20 cellular contexts compared by ENCODE assay signal in the genomic region with DNA sequence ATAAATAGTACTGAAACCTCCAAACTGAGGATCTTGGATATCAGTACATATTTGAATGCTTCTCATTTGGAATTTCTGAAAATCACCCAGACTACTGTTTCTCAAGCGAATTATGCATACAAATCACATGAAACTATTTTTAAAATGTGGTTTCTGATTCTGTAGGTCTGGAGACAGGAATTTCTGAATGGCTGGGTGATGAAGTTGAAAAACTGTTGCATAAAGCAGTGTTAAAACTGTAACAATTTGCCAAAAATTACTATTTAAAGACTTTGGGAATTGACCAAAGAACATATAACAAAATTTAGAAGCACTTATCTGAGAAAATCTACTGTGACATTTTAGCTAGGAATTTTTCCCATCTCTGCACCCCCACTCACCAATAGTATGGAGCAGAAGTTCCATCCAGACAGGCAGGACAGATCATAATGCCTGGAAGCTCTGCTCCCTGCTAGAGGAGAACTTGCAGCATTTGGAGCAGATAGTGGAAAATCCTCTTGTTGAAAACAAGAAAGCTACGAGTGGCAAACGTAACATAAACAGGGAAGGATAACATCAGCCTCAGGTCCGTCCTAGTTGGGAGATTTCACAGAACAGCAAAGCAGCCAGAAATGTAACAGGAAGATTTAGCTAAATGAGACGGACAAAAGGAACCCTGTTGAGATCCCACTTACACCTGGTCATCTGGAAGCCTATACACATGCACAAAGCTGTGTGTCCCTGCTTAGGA.
A peak's percentile ranks its signal among the peaks of the same experiment; 100 is the strongest.
DNase-seq lines count a peak whose midpoint lies in the region; ATAC-seq, FAIRE-seq and TF ChIP-seq lines count a peak whose summit lies in the region.
"Had no signal": no experiment of that assay in that cellular context is flagged by ENCODE, and none has a peak within 500 bp of the region (broad histone marks: within the 10 kb centered on the region; RNA-seq: fewer than 3 reads in every experiment).

No MANE protein-coding gene starts in this region.

- CTCF ChIA-PET in H1 (lab: Charles Lee; ENCODE audit: partially characterized antibody): interaction anchor here (0.9 to 1.8 kb wide), 2 partner anchors 21 to 75 kb away, joined by 3 to 8 read pairs; no protein-coding TSS in a partner anchor

- H3K9me3 ChIP-seq in H1 (ENCODE audit: insufficient read depth in 2 of 2, low read depth in 1 of 2, low read length in 1 of 2) (0 out of 4 replicates have a peak, but pooled peaks cover 0 to 3% of the 10 kb centered on the region in 2 experiments), muscle layer of colon (ENCODE audit: low read length) (no peaks in the 10 kb centered on the region), stomach smooth muscle (ENCODE audit: control insufficient read depth in 2 of 2, low read length in 2 of 2) (no peaks in the 10 kb centered on the region), right lobe of liver (no peaks in the 10 kb centered on the region)

- no peak overlapping the region for H3K9ac ChIP-seq in H1 (replicated peaks in 1 of 4; ENCODE audit: extremely low read depth in 1 of 4, low read depth in 3 of 4, low read length in 3 of 4)
- no peak overlapping the region for H3K9ac ChIP-seq in muscle layer of colon (ENCODE audit: low read length)
- H3K9ac ChIP-seq in stomach smooth muscle (ENCODE audit: low read length in 2 of 2): peak overlapping the region; percentile 7 to 67
- H3K9ac ChIP-seq: BLaER1 had no signal

- H3K4me1 ChIP-seq in H1 (replicated peaks in 1 of 4; ENCODE audit: control insufficient read depth in 3 of 4, insufficient read depth in 4 of 4, low read length in 3 of 4) (no peaks in the 10 kb centered on the region), muscle layer of colon (ENCODE audit: insufficient read depth, low read length) (peaks cover 38% of the 10 kb centered on the region), stomach smooth muscle (ENCODE audit: control insufficient read depth, insufficient read depth, low read length) (peaks cover 22% of the 10 kb centered on the region), right lobe of liver (no peaks in the 10 kb centered on the region)
- H3K4me1 ChIP-seq: BLaER1 had no signal

- H3K56ac ChIP-seq in H1 (replicated peaks; ENCODE audit: insufficient read length, low read depth, low read length): no peak overlapping the region

- no peak overlapping the region for H3K27ac ChIP-seq in H1 (ENCODE audit: low read depth, low read length)
- H3K27ac ChIP-seq in muscle layer of colon (ENCODE audit: low read depth, low read length): peak overlapping the region; percentile 71
- peak overlapping the region; percentile 91 for H3K27ac ChIP-seq in stomach smooth muscle (ENCODE audit: low read length)
- no peak overlapping the region for H3K27ac ChIP-seq in right lobe of liver
- H3K27ac ChIP-seq: BLaER1 had no signal

- WGBS in H1 (ENCODE audit: extremely low coverage in 1 of 2, insufficient coverage in 1 of 2, insufficient read length in 1 of 2, insufficient replicate concordance in 2 of 2, low coverage in 1 of 2, low lambda C conversion rate in 2 of 2, missing lambda C conversion rate in 1 of 2), 2 experiments: 93% methylated on average over 5 of the region's 5 CpGs; no CpG with 5 or more reads in 1 of the 2 experiments
- WGBS in right lobe of liver (ENCODE audit: insufficient coverage, low coverage, low lambda C conversion rate, missing lambda C conversion rate): 41% methylated on average over 5 of the region's 5 CpGs

- H2AK5ac ChIP-seq in H1 (ENCODE audit: low read depth, low read length): no peak overlapping the region

- no peak for TF ChIP-seq RAD21 in H1 (IDR thresholded peaks at IDR 0.05 in 1 of 2, conservative IDR thresholded peaks at IDR 0.05 in 1 of 2; ENCODE audit: low read depth in 2 of 2, low read length in 2 of 2)

- H3K79me1 ChIP-seq in H1 (ENCODE audit: low read depth, low read length): no peaks in the 10 kb centered on the region

- TF ChIP-seq CTCF in H1 (IDR thresholded peaks at IDR 0.05; ENCODE audit: control extremely low read depth in 1 of 3, insufficient read depth in 1 of 3, low read depth in 1 of 3, low read length in 3 of 3) (no peak), right lobe of liver (IDR thresholded peaks at IDR 0.05) (no peak)

- TF ChIP-seq EP300 in H1 (IDR thresholded peaks at IDR 0.05; ENCODE audit: borderline replicate concordance in 1 of 2, low read depth in 2 of 2, low read length in 2 of 2): no peak

- intact Hi-C loops in right lobe of liver (cut with DNase I): no loop called here

- FAIRE-seq in H1 (lab: Jason Lieb, UNC): no peak
- FAIRE-seq: GM12891 had no signal

- no peak for TF ChIP-seq POLR2A in H1 (IDR thresholded peaks at IDR 0.05; ENCODE audit: control extremely low read depth in 1 of 2, low read depth in 2 of 2, low read length in 2 of 2)
- TF ChIP-seq POLR2A in right lobe of liver (IDR thresholded peaks at IDR 0.05): no peak

- no peak overlapping the region for H3K18ac ChIP-seq in H1 (ENCODE audit: extremely low read depth, low read length)

- no peak overlapping the region for H2BK15ac ChIP-seq in H1 (ENCODE audit: low read length)

- H3K4ac ChIP-seq in H1 (replicated peaks; ENCODE audit: insufficient read length, low read depth, low read length): no peak overlapping the region

- H4K5ac ChIP-seq in H1 (ENCODE audit: insufficient read length, low read depth, low read length): no peak overlapping the region

- H2AFZ ChIP-seq in H1 (ENCODE audit: low read length): peak overlapping the region; percentile 60; the same call in 1 of the 2 replicates

- H4K8ac ChIP-seq in H1 (ENCODE audit: extremely low read depth, insufficient read depth, low read length): no peak overlapping the region

- no peaks in the 10 kb centered on the region for H3K36me3 ChIP-seq in H1 (ENCODE audit: control insufficient read depth in 2 of 4, insufficient read depth in 4 of 4, low read length in 3 of 4)
- H3K36me3 ChIP-seq in muscle layer of colon (ENCODE audit: insufficient read depth, low read length): no peaks in the 10 kb centered on the region
- H3K36me3 ChIP-seq in stomach smooth muscle (ENCODE audit: control insufficient read depth in 2 of 2, insufficient read depth in 2 of 2, low read length in 2 of 2): no peaks in the 10 kb centered on the region
- H3K36me3 ChIP-seq in right lobe of liver: no peaks in the 10 kb centered on the region
- H3K36me3 ChIP-seq: BLaER1 had no signal

- H3K23me2 ChIP-seq in H1 (ENCODE audit: low read depth, low read length): no peaks in the 10 kb centered on the region

- H4K20me1 ChIP-seq in H1 (replicated peaks in 1 of 2; ENCODE audit: control insufficient read depth in 1 of 2, insufficient read depth in 2 of 2, low read length in 2 of 2): no peaks in the 10 kb centered on the region
- H4K20me1 ChIP-seq: BLaER1 had no signal

- H3K23ac ChIP-seq in H1 (ENCODE audit: insufficient read length): no peak overlapping the region

- POLR2A ChIA-PET in H1 (lab: Charles Lee; ENCODE audit: partially characterized antibody): no interaction called here

- no peak overlapping the region for H3K4me2 ChIP-seq in H1 (ENCODE audit: insufficient read depth in 1 of 2, low read depth in 2 of 2, low read length in 2 of 2)
- H3K4me2 ChIP-seq: BLaER1 had no signal

- no peak overlapping the region for H2BK5ac ChIP-seq in H1 (ENCODE audit: low read depth, low read length)

- H4K91ac ChIP-seq in H1 (replicated peaks; ENCODE audit: insufficient read length, low read length): no peak overlapping the region

- H3K4me3 ChIP-seq in H1 (ENCODE audit: extremely low read depth in 1 of 4, insufficient read depth in 2 of 4, low read depth in 3 of 4, low read length in 4 of 4) (no peak overlapping the region), muscle layer of colon (ENCODE audit: low read depth in 1 of 2, low read length in 2 of 2) (peak overlapping the region in 1 of 2 donors; percentile 12), stomach smooth muscle (ENCODE audit: low read length in 2 of 2) (peak overlapping the region; percentile 68 to 70), right lobe of liver (no peak overlapping the region)
- H3K4me3 ChIP-seq: BLaER1 had no signal

- no peak overlapping the region for H2BK12ac ChIP-seq in H1 (ENCODE audit: low read depth, low read length)

- no peak overlapping the region for H3K14ac ChIP-seq in H1 (ENCODE audit: insufficient read length)

- H2BK120ac ChIP-seq in H1 (replicated peaks; ENCODE audit: low read depth, low read length): no peak overlapping the region

- H3K27me3 ChIP-seq in H1 (replicated peaks in 1 of 4; ENCODE audit: control insufficient read depth in 3 of 4, extremely low read depth in 1 of 4, insufficient read depth in 3 of 4, low read length in 3 of 4): no peaks in the 10 kb centered on the region
- no peaks in the 10 kb centered on the region for H3K27me3 ChIP-seq in muscle layer of colon (ENCODE audit: control insufficient read depth in 1 of 2, insufficient read depth in 2 of 2, low read length in 2 of 2)
- no peaks in the 10 kb centered on the region for H3K27me3 ChIP-seq in stomach smooth muscle (ENCODE audit: control insufficient read depth in 1 of 2, insufficient read depth in 2 of 2, low read length in 2 of 2)
- no peaks in the 10 kb centered on the region for H3K27me3 ChIP-seq in right lobe of liver
- H3K27me3 ChIP-seq: BLaER1 had no signal

- H3K79me2 ChIP-seq in H1 (ENCODE audit: control insufficient read depth in 1 of 2, insufficient read depth in 2 of 2, low read length in 2 of 2): no peaks in the 10 kb centered on the region

- no peak overlapping the region for H2BK20ac ChIP-seq in H1 (ENCODE audit: low read length)

- DNase-seq in GM03348 (ENCODE audit: low spot score) (peak; percentile 21), H1 (ENCODE audit: low read depth in 1 of 2, low spot score in 2 of 2) (no peak), NCI-H1105 (lab: John Stamatoyannopoulos, UW) (no peak), Kasumi-1 (lab: John Stamatoyannopoulos, UW) (no peak), right lobe of liver (no peak)
- DNase-seq: CD4-positive, alpha-beta T cell; COR-L47; DMS79; NCI-H1092; NCI-H146; NCI-H2081 treated with DMSO at 0.1 percent for 48 hours; NCI-H2171 treated with DMSO at 0.1 percent for 48 hours; NCI-H524 treated with DMSO at 0.1 percent for 48 hours; NCI-H82 had no signal

- ATAC-seq in GM21529 (IDR thresholded peaks at IDR 0.05; ENCODE audit: unreplicated experiment): no peak
- ATAC-seq in right lobe of liver: no peak
- ATAC-seq: Panc1 had no signal

TF ChIP-seq in H1, 55 proteins besides CTCF, POLR2A, EP300 and RAD21:
- no peak for TF ChIP-seq HDAC6 (IDR thresholded peaks at IDR 0.05; ENCODE audit: low read depth, low read length)

Comparison
In these comparisons a context has a peak if more than half of its experiments do, and no peak if none do; other contexts are left out.
1. H3K27ac ChIP-seq: peak in muscle layer of colon (single experiment) and stomach smooth muscle (single experiment); none in H1 (single experiment) and right lobe of liver (0 of 3).
2. H3K4me3 ChIP-seq: peak in stomach smooth muscle (2 of 2); none in H1 (0 of 4) and right lobe of liver (0 of 3).
3. H3K9ac ChIP-seq: peak in stomach smooth muscle (2 of 2); none in H1 (0 of 4) and muscle layer of colon (single experiment).